ENCODE assay signal across 29 cellular contexts in genomic region chr6:135811172-135811571, GRCh38.
"Had no signal": no experiment of that assay in that cellular context is flagged by ENCODE, and none has a peak within 500 bp of the region (broad histone marks: within the 10 kb centered on the region; RNA-seq: fewer than 3 reads in every experiment).

No MANE protein-coding gene starts in this region.

- H3K9me3 ChIP-seq: colonic mucosa, gastrocnemius medialis, mucosa of descending colon, ovary, psoas muscle, sigmoid colon, thyroid gland had no signal

- H3K27me3 Mint-ChIP-seq: central memory CD8-positive, alpha-beta T cell; naive thymus-derived CD4-positive, alpha-beta T cell had no signal

- ATAC-seq: esophagus mucosa; gastrocnemius medialis; mucosa of descending colon; psoas muscle; stimulated activated effector memory CD8-positive, alpha-beta T cell treated with anti-CD3 and anti-CD28 coated beads, Interleukin-12 subunit alpha, Interleukin-12 subunit beta, amount 100 ng/mL, for 72 hours had no signal

- H3K4me3 Mint-ChIP-seq: central memory CD8-positive, alpha-beta T cell; dendritic cell treated with granulocyte-macrophage colony-stimulating factor and Interleukin-4, amounts not matched to agents 40 ng/mL and 50 ng/mL, for 4 days; endodermal cell; mesothelial cell of epicardium; naive thymus-derived CD4-positive, alpha-beta T cell; stimulated activated effector memory CD8-positive, alpha-beta T cell treated with anti-CD3 and anti-CD28 coated beads, Interleukin-12 subunit alpha, Interleukin-12 subunit beta, amount 100 ng/mL, for 72 hours had no signal

- H3K27ac Mint-ChIP-seq: dendritic cell treated with granulocyte-macrophage colony-stimulating factor and Interleukin-4, amounts not matched to agents 40 ng/mL and 50 ng/mL, for 4 days; endodermal cell; mesothelial cell of epicardium; stimulated activated effector memory CD8-positive, alpha-beta T cell treated with anti-CD3 and anti-CD28 coated beads, Interleukin-12 subunit alpha, Interleukin-12 subunit beta, amount 100 ng/mL, for 72 hours had no signal

- H3K36me3 Mint-ChIP-seq: mesothelial cell of epicardium; stimulated activated effector memory CD8-positive, alpha-beta T cell treated with anti-CD3 and anti-CD28 coated beads, Interleukin-12 subunit alpha, Interleukin-12 subunit beta, amount 100 ng/mL, for 72 hours had no signal

- H3K27ac ChIP-seq: colonic mucosa, epithelial cell of prostate, gastrocnemius medialis, ovary, psoas muscle, sigmoid colon, stomach, thyroid gland had no signal

- H3K4me1 Mint-ChIP-seq: central memory CD8-positive, alpha-beta T cell; naive thymus-derived CD4-positive, alpha-beta T cell; stimulated activated effector memory CD8-positive, alpha-beta T cell treated with anti-CD3 and anti-CD28 coated beads, Interleukin-12 subunit alpha, Interleukin-12 subunit beta, amount 100 ng/mL, for 72 hours had no signal

- H3K4me1 ChIP-seq: colonic mucosa, sigmoid colon, thyroid gland had no signal

- H3K27me3 ChIP-seq: colonic mucosa, gastrocnemius medialis, ovary, stomach, thyroid gland had no signal

- H3K4me3 ChIP-seq: colonic mucosa, gastrocnemius medialis, lung, mucosa of descending colon, ovary, psoas muscle, sigmoid colon, stomach, thyroid gland had no signal

- H3K9me3 Mint-ChIP-seq: central memory CD8-positive, alpha-beta T cell; stimulated activated effector memory CD8-positive, alpha-beta T cell treated with anti-CD3 and anti-CD28 coated beads, Interleukin-12 subunit alpha, Interleukin-12 subunit beta, amount 100 ng/mL, for 72 hours had no signal

- DNase-seq: colonic mucosa; effector CD8-positive, alpha-beta T cell; endodermal cell; foreskin fibroblast; gastrocnemius medialis; head of caudate nucleus; hippocampal formation; left cardiac atrium; mesenchymal stem cell; mucosa of descending colon; naive thymus-derived CD4-positive, alpha-beta T cell; occipital lobe; ovary; posterior cingulate gyrus; psoas muscle; sigmoid colon; stimulated activated CD4-positive, alpha-beta T cell treated with anti-CD3 and anti-CD28 coated beads, Interleukin-2, amount 100 ng/mL, for 24 hours; stimulated activated CD4-positive, alpha-beta T cell treated with anti-CD3 and anti-CD28 coated beads, Interleukin-4, amount 100 ng/mL, for 24 hours; stimulated activated naive CD4-positive, alpha-beta T cell treated with Interleukin-2 at 50 U/mL for 16 hours; stomach; thyroid gland; trophoblast cell had no signal

- H3K36me3 ChIP-seq: colonic mucosa, gastrocnemius medialis, ovary, sigmoid colon, stomach, thyroid gland had no signal
